ENCODE assay signal across 17 cellular contexts in the genomic region with DNA sequence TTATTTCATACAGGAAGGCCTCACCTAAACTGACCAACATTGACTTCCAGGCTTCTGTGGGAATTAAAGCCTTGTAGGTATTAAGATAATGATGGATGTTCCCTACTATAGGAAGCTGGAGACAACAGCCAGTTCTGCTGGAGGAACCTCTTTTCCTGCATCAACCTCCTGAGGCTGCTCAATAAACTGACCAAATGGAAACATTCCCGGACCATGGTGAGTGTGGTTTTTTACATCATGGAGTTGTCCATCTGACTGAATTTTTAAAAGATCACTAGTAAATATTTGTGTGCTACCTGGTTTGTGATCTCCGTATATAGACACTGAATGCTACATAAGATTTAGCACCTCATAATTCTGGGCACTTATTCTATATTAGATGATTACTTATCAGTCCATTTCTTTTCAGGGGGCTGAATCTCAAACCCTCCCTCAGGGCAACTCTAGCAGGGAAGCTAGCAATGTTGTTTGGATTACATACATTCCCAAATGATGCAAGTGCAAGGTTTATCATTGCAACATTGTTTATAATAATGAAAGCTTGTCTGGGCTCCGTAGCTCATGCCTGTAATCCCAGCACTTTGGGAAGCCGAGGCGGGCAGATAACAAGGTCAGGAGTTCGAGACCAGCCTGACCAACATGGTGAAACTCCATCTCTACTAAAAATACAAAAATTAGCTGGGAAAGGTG. TPM values are rescaled to one million over a fixed set of nuclear protein-coding genes. Genes with fewer than 3 reads are reported as not detected.
DNase-seq lines count a peak whose midpoint lies in the region; ATAC-seq and TF ChIP-seq lines count a peak whose summit lies in the region.
"Had no signal": no experiment of that assay in that cellular context is flagged by ENCODE, and none has a peak within 500 bp of the region (broad histone marks: within the 10 kb centered on the region; RNA-seq: fewer than 3 reads in every experiment).

No MANE protein-coding gene starts in this region.

- no peak overlapping the region for H2AK9ac ChIP-seq in IMR-90 (replicated peaks; ENCODE audit: low read depth, low read length, poor library complexity)

- H3K79me1 ChIP-seq in IMR-90 (ENCODE audit: low read depth in 1 of 2, low read length in 2 of 2) (no peaks in the 10 kb centered on the region), mesenchymal stem cell (replicated peaks; ENCODE audit: low read length, poor library complexity, severe bottlenecking) (no peaks in the 10 kb centered on the region)

- no peaks in the 10 kb centered on the region for H3K27me3 Mint-ChIP-seq in WTC11 (ENCODE audit: low read depth)
- H3K27me3 Mint-ChIP-seq: CD4-positive, alpha-beta memory T cell had no signal

- H3K4me1 Mint-ChIP-seq in WTC11: no peaks in the 10 kb centered on the region
- H3K4me1 Mint-ChIP-seq: CD14-positive monocyte; CD4-positive, alpha-beta memory T cell had no signal

- ATAC-seq in IMR-90 (ENCODE audit: low read depth): peak; percentile 93
- no peak for ATAC-seq in WTC11
- ATAC-seq in HG02759 (IDR thresholded peaks at IDR 0.05; ENCODE audit: unreplicated experiment): no peak
- ATAC-seq: A549, HepG2 had no signal

- DNase-seq in AG04450 (ENCODE audit: low read depth, low spot score) (no peak), IMR-90 (peak; percentile 82), fibroblast of gingiva (ENCODE audit: low read depth) (peak; percentile 13), mesenchymal stem cell (peak; percentile 86), WTC11 (ENCODE audit: low spot score) (no peak), GM13976 (ENCODE audit: low spot score) (no peak)
- DNase-seq: CD4-positive, alpha-beta memory T cell; DMS153; DMS79; GOT3; H7 had no signal

- 0% methylated on average over 1 of the region's 6 CpGs; no CpG with 5 or more reads in 1 of the 2 experiments for WGBS in IMR-90 (ENCODE audit: extremely low coverage in 2 of 2, insufficient read length in 1 of 2), 2 experiments
- 71% methylated on average over 4 of the region's 6 CpGs for WGBS in mesenchymal stem cell

- H2BK15ac ChIP-seq in IMR-90 (ENCODE audit: low read depth, low read length): 0 out of 3 replicates have a peak overlapping the region, but pooled peaks have one; percentile 8
- no peak overlapping the region for H2BK15ac ChIP-seq in mesenchymal stem cell (ENCODE audit: low read depth, poor library complexity, severe bottlenecking)

- H2BK12ac ChIP-seq in mesenchymal stem cell (ENCODE audit: low read length in 2 of 2): no peak overlapping the region

- H3K18ac ChIP-seq in IMR-90 (ENCODE audit: low read depth, low read length) (peak overlapping the region; percentile 67), mesenchymal stem cell (ENCODE audit: low read depth in 1 of 2, low read length in 2 of 2) (no peak overlapping the region)

- H3K4me2 ChIP-seq in IMR-90 (ENCODE audit: low read depth, low read length) (no peak overlapping the region; the same call in 1 of the 2 replicates), mesenchymal stem cell (ENCODE audit: low read length, poor library complexity, severe bottlenecking) (no peak overlapping the region)
- H3K4me2 ChIP-seq: A549, BLaER1 had no signal

- H3K36me3 Mint-ChIP-seq in WTC11: peaks cover 23% of the 10 kb centered on the region
- H3K36me3 Mint-ChIP-seq: CD4-positive, alpha-beta memory T cell had no signal

- no peaks in the 10 kb centered on the region for H3K9me1 ChIP-seq in IMR-90 (ENCODE audit: insufficient read depth, low read length)

- H3K9me3 Mint-ChIP-seq in WTC11: peaks cover 8% of the 10 kb centered on the region
- H3K9me3 Mint-ChIP-seq: CD4-positive, alpha-beta memory T cell had no signal

- no TSS peak for BruUV-seq in IMR-90 (replicated peaks; lab: Mats Ljungman, UMichigan)

- H3K9ac ChIP-seq in IMR-90 (ENCODE audit: low read depth, low read length) (no peak overlapping the region), mesenchymal stem cell (ENCODE audit: low read length) (no peak overlapping the region)
- H3K9ac ChIP-seq: BLaER1 had no signal

- TF ChIP-seq CTCF in AG04450 (IDR thresholded peaks at IDR 0.05; ENCODE audit: low read depth, low read length) (no peak), IMR-90 (conservative IDR thresholded peaks at IDR 0.05; ENCODE audit: low read depth, low read length) (no peak), WTC11 (IDR thresholded peaks at IDR 0.05) (no peak), GM13976 (IDR thresholded peaks at IDR 0.05; ENCODE audit: borderline replicate concordance, control extremely low read depth, extremely low read depth, insufficient read depth, missing control alignments) (no peak)

- H3K56ac ChIP-seq in IMR-90 (ENCODE audit: extremely low read depth, insufficient read depth, low read length): peak overlapping the region; percentile 10; the same call in 1 of the 2 replicates

- no peaks in the 10 kb centered on the region for H3K36me3 ChIP-seq in IMR-90 (ENCODE audit: control insufficient read depth, insufficient read depth, low read length)
- H3K36me3 ChIP-seq in mesenchymal stem cell (ENCODE audit: control insufficient read depth in 1 of 2, insufficient read depth in 2 of 2, low read depth in 1 of 2, low read length in 2 of 2): no peaks in the 10 kb centered on the region
- H3K36me3 ChIP-seq: BLaER1 had no signal

- H2AFZ ChIP-seq in IMR-90 (replicated peaks; ENCODE audit: low read length, poor library complexity) (no peak overlapping the region), mesenchymal stem cell (ENCODE audit: low read depth, low read length) (no peak overlapping the region)

- no peak for TF ChIP-seq RAD21 in IMR-90 (IDR thresholded peaks at IDR 0.05; ENCODE audit: low read length)

- H3K27ac Mint-ChIP-seq in WTC11: no peak overlapping the region
- H3K27ac Mint-ChIP-seq: CD14-positive monocyte; CD4-positive, alpha-beta memory T cell had no signal

- intact Hi-C loops in IMR-90 (cut with micrococcal nuclease): loop anchor here (5.0 to 10.0 kb wide), 2 partner anchors 344 to 531 kb away; no protein-coding TSS in a partner anchor

- H2BK120ac ChIP-seq in IMR-90 (ENCODE audit: low read depth, low read length) (peak overlapping the region; percentile 31), mesenchymal stem cell (ENCODE audit: low read depth, low read length) (no peak overlapping the region)

- no peak for TF ChIP-seq POLR2A in IMR-90 (IDR thresholded peaks at IDR 0.05; ENCODE audit: low read depth, low read length)

- H4K8ac ChIP-seq in IMR-90 (ENCODE audit: low read depth in 2 of 2, low read length in 2 of 2) (peak overlapping the region in 1 of 2 experiments; percentile 4; a peak in 1 of 4 replicates), mesenchymal stem cell (ENCODE audit: low read length) (no peak overlapping the region)

- H3K4me3 ChIP-seq in AG04450 (ENCODE audit: low read depth, low read length) (no peak overlapping the region), IMR-90 (ENCODE audit: insufficient read depth, low read depth, low read length) (no peak overlapping the region), mesenchymal stem cell (ENCODE audit: insufficient read depth in 1 of 2, low read depth in 1 of 2, low read length in 2 of 2) (no peak overlapping the region)
- H3K4me3 ChIP-seq: A549, BLaER1 had no signal

- H2BK20ac ChIP-seq in IMR-90 (ENCODE audit: low read depth, low read length): peak overlapping the region; percentile 73

- H4K5ac ChIP-seq in IMR-90 (ENCODE audit: low read depth, low read length): peak overlapping the region; percentile 22; the same call in 1 of the 2 replicates

- in situ Hi-C loops in IMR-90 (cut with MboI; ENCODE audit: low sequenced_read_pairs): loop anchor here (25.0 kb wide), 1 partner anchor 531 kb away; no protein-coding TSS in a partner anchor
- in situ Hi-C loops in GM13976 (cut with MboI; ENCODE audit: low sequenced_read_pairs, unreplicated experiment): no loop called here

- H3K4ac ChIP-seq in IMR-90 (ENCODE audit: low read depth, low read length) (peak overlapping the region; percentile 64), mesenchymal stem cell (ENCODE audit: low read depth in 1 of 2, low read length in 2 of 2) (no peak overlapping the region)

- POLR2A ChIA-PET in AG04450 (lab: Yijun Ruan, JAX) (interaction anchor here (0.6 to 1.4 kb wide), 2 partner anchors 9 to 13 kb away, joined by 4 read pairs; no protein-coding TSS in a partner anchor), IMR-90 (lab: Charles Lee; ENCODE audit: unreplicated experiment) (no interaction called here), WTC11 (lab: Charles Lee) (no interaction called here)

- H3K27me3 ChIP-seq in AG04450 (ENCODE audit: control insufficient read depth, insufficient read depth, low read length): no peaks in the 10 kb centered on the region
- no peaks in the 10 kb centered on the region for H3K27me3 ChIP-seq in IMR-90 (ENCODE audit: control insufficient read depth, insufficient read depth, low read length)
- H3K27me3 ChIP-seq in mesenchymal stem cell (ENCODE audit: control insufficient read depth in 1 of 2, insufficient read depth in 1 of 2, low read length in 2 of 2): no peaks in the 10 kb centered on the region
- H3K27me3 ChIP-seq: BLaER1 had no signal

- H2AK5ac ChIP-seq in IMR-90 (ENCODE audit: low read depth, low read length) (0 out of 2 replicates have a peak overlapping the region, but pooled peaks have one; percentile 16), mesenchymal stem cell (ENCODE audit: low read length, severe bottlenecking) (no peak overlapping the region)

- CTCF ChIA-PET in AG04450 (lab: Charles Lee) (interaction anchor here (0.7 to 2.0 kb wide), 4 partner anchors 10 to 531 kb away, joined by 3 to 11 read pairs (median 4); no protein-coding TSS in a partner anchor), IMR-90 (lab: Yijun Ruan, JAX) (interaction anchor here (0.5 to 1.7 kb wide), 4 partner anchors 13 to 262 kb away, joined by 3 to 5 read pairs (median 4); no protein-coding TSS in a partner anchor), WTC11 (lab: Charles Lee) (interaction anchor here (0.7 kb wide), 1 partner anchor 126 kb away, joined by 3 read pairs; no protein-coding TSS in a partner anchor)

- H4K91ac ChIP-seq in IMR-90 (ENCODE audit: insufficient read depth, low read depth, low read length): peak overlapping the region; percentile 38; the same call in 1 of the 2 replicates
- H4K91ac ChIP-seq in mesenchymal stem cell (ENCODE audit: low read length): no peak overlapping the region

- H2BK5ac ChIP-seq in IMR-90 (ENCODE audit: low read depth, low read length, poor library complexity, severe bottlenecking) (peak overlapping the region; percentile 27), mesenchymal stem cell (ENCODE audit: low read depth, low read length, poor library complexity, severe bottlenecking) (no peak overlapping the region)

- H3K14ac ChIP-seq in IMR-90 (replicated peaks; ENCODE audit: low read depth, low read length) (no peak overlapping the region), mesenchymal stem cell (ENCODE audit: low read length in 2 of 2) (no peak overlapping the region)

- no peak overlapping the region for H3K4me3 Mint-ChIP-seq in WTC11
- H3K4me3 Mint-ChIP-seq: CD14-positive monocyte; CD4-positive, alpha-beta memory T cell had no signal

- H3K23ac ChIP-seq in IMR-90 (ENCODE audit: low read depth, low read length) (no peak overlapping the region), mesenchymal stem cell (ENCODE audit: low read length in 2 of 2) (no peak overlapping the region)

- H4K20me1 ChIP-seq in IMR-90 (ENCODE audit: insufficient read depth, low read length): no peaks in the 10 kb centered on the region
- H4K20me1 ChIP-seq: BLaER1 had no signal

- H3K4me1 ChIP-seq in IMR-90 (ENCODE audit: control insufficient read depth, insufficient read depth, low read length) (peaks cover 5% of the 10 kb centered on the region; the same call in 1 of the 2 replicates), mesenchymal stem cell (ENCODE audit: control insufficient read depth, insufficient read depth, low read depth, low read length) (no peaks in the 10 kb centered on the region)
- H3K4me1 ChIP-seq: A549, BLaER1 had no signal

- dilution Hi-C loops in IMR-90 (cut with HindIII; ENCODE audit: low sequenced_read_pairs, unreplicated experiment): no loop called here

- H3K27ac ChIP-seq in AG04450 (ENCODE audit: low read depth, low read length) (peak overlapping the region; percentile 63), IMR-90 (ENCODE audit: insufficient read depth, low read length) (peak overlapping the region; percentile 46; the same call in 1 of the 2 replicates), mesenchymal stem cell (ENCODE audit: low read length, poor library complexity, severe bottlenecking) (no peak overlapping the region)
- H3K27ac ChIP-seq: 22Rv1, A549, BLaER1 had no signal

- no peaks in the 10 kb centered on the region; the same call in 1 of the 2 replicates for H3K9me3 ChIP-seq in AG04450 (ENCODE audit: control insufficient read depth, insufficient read depth, low read length)
- no peaks in the 10 kb centered on the region for H3K9me3 ChIP-seq in IMR-90 (ENCODE audit: control insufficient read depth, insufficient read depth, low read length)
- H3K9me3 ChIP-seq in mesenchymal stem cell (ENCODE audit: control insufficient read depth, low read length): no peaks in the 10 kb centered on the region
- H3K9me3 ChIP-seq: A549 had no signal

RNA-seq across cellular contexts. Expression of a gene that starts 21.5 kb away (rescaled TPM):
- polyA plus RNA-seq in AG04450 (2011; rRNA removed): 0.10 and 0.24 TPM in 2 replicates
- not detected in 2 replicates for polyA minus RNA-seq in AG04450 (2011; rRNA and poly(A)+ RNA removed)
- total RNA-seq in IMR-90 (2012; rRNA removed): not detected in 2 replicates
- 0.26 TPM in 1 of 2 replicates, not detected in the other for polyA plus RNA-seq in IMR-90 (2012; rRNA removed)
- polyA plus RNA-seq in IMR-90 (2012; cell fraction: cytosol; rRNA removed): 0.04 TPM in 1 of 2 replicates, not detected in the other
- polyA plus RNA-seq in IMR-90 (2012; cell fraction: nucleus; rRNA removed; ENCODE audit: low replicate concordance): not detected in 2 replicates
- polyA plus RNA-seq in mesenchymal stem cell (2013, experiment 1 of 2): not detected
- 0.07 TPM for polyA plus RNA-seq in mesenchymal stem cell (2013, experiment 2 of 2)
- total RNA-seq in WTC11 (2021): 0.23 to 0.50 TPM (median 0.34 TPM) in 3 replicates
- total RNA-seq: H7, HepG2 had no signal
- polyA plus RNA-seq: CD14-positive monocyte had no signal

RNA-seq across cellular contexts. Expression of a gene that starts 46.6 kb away (rescaled TPM):
- 1.3 and 1.7 TPM in 2 replicates for polyA plus RNA-seq in AG04450 (2011; rRNA removed)
- polyA minus RNA-seq in AG04450 (2011; rRNA and poly(A)+ RNA removed): 2.3 and 3.1 TPM in 2 replicates
- 2.2 and 3.0 TPM in 2 replicates for total RNA-seq in IMR-90 (2012; rRNA removed)
- polyA plus RNA-seq in IMR-90 (2012; rRNA removed): 1.6 and 1.8 TPM in 2 replicates
- polyA plus RNA-seq in IMR-90 (2012; cell fraction: cytosol; rRNA removed): 0.68 and 0.73 TPM in 2 replicates
- polyA plus RNA-seq in IMR-90 (2012; cell fraction: nucleus; rRNA removed; ENCODE audit: low replicate concordance): 2.4 and 4.3 TPM in 2 replicates
- polyA plus RNA-seq in mesenchymal stem cell (2013, experiment 1 of 2): 0.76 TPM
- 0.93 TPM for polyA plus RNA-seq in mesenchymal stem cell (2013, experiment 2 of 2)
- 6.5 to 7.7 TPM (median 7.6 TPM) in 3 replicates for total RNA-seq in WTC11 (2021)
- polyA plus RNA-seq: CD4-positive, alpha-beta memory T cell had no signal

Comparison
In these comparisons a context has a peak if more than half of its experiments do, and no peak if none do; other contexts are left out.
1. DNase-seq: peak in IMR-90 (single experiment), fibroblast of gingiva (single experiment) and mesenchymal stem cell (single experiment); none in AG04450 (single experiment), WTC11 (single experiment) and GM13976 (single experiment).